ENCODE assay signal across 18 cellular contexts in the genomic region with DNA sequence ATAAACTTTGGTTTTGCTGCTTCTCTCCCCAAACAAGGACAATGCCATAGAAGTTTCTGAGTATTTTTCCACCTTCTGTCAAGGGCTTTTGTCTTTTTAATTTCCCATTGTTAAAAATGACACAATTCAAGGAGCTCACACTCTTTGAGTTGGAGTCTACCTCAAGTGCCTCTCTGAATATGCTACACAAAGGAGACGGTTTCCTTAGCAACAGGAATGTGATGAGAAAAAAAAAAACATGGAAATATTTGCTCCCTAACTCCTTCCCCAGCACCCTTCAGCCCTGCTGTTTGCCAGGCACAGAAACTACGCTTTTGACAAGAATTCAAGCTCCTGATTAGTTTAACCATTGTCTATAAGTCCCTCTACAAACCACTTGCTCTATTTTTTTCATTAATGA.
DNase-seq lines count a peak whose midpoint lies in the region; ATAC-seq, FAIRE-seq and TF ChIP-seq lines count a peak whose summit lies in the region.
"Had no signal": no experiment of that assay in that cellular context is flagged by ENCODE, and none has a peak within 500 bp of the region (broad histone marks: within the 10 kb centered on the region; RNA-seq: fewer than 3 reads in every experiment).

No MANE protein-coding gene starts in this region.

- H2BK5ac ChIP-seq in H1 (ENCODE audit: low read depth, low read length): no peak overlapping the region

- H4K8ac ChIP-seq in H1 (ENCODE audit: extremely low read depth, insufficient read depth, low read length): no peak overlapping the region

- FAIRE-seq in H1 (lab: Jason Lieb, UNC): no peak
- FAIRE-seq: RCC 7860 had no signal

- peak overlapping the region; percentile 20; the same call in 1 of the 2 replicates for H2AFZ ChIP-seq in Loucy (ENCODE audit: low read length)
- H2AFZ ChIP-seq in H1 (ENCODE audit: low read length): no peak overlapping the region

- no peaks in the 10 kb centered on the region for H4K20me1 ChIP-seq in Loucy (ENCODE audit: insufficient read depth, low read length, poor library complexity, severe bottlenecking)
- H4K20me1 ChIP-seq in H1 (replicated peaks in 1 of 2; ENCODE audit: control insufficient read depth in 1 of 2, insufficient read depth in 2 of 2, low read length in 2 of 2): no peaks in the 10 kb centered on the region

- H3K23me2 ChIP-seq in H1 (ENCODE audit: low read depth, low read length): no peaks in the 10 kb centered on the region

- no peak overlapping the region for H3K23ac ChIP-seq in H1 (ENCODE audit: insufficient read length)

- no peaks in the 10 kb centered on the region for H3K79me1 ChIP-seq in H1 (ENCODE audit: low read depth, low read length)

- H3K4me3 ChIP-seq in Loucy (ENCODE audit: low read length, poor library complexity, severe bottlenecking): no peak overlapping the region
- H3K4me3 ChIP-seq in H1 (ENCODE audit: extremely low read depth in 1 of 4, insufficient read depth in 2 of 4, low read depth in 3 of 4, low read length in 4 of 4): no peak overlapping the region

- CTCF ChIA-PET in H1 (lab: Charles Lee; ENCODE audit: partially characterized antibody): interaction anchor here (0.6 to 1.0 kb wide), 4 partner anchors 24 to 1067 kb away, joined by 3 to 4 read pairs (median 3); no protein-coding TSS in a partner anchor
- CTCF ChIA-PET in activated CD4-positive, alpha-beta memory T cell treated with anti-CD3 and anti-CD28 coated beads for 36 hours (lab: Charles Lee): no interaction called here

- H3K4me3 Mint-ChIP-seq in nephron progenitor cell: no peak overlapping the region
- H3K4me3 Mint-ChIP-seq in activated CD4-positive, alpha-beta memory T cell treated with anti-CD3 and anti-CD28 coated beads for 36 hours: no peak overlapping the region
- H3K4me3 Mint-ChIP-seq: CD4-positive, alpha-beta T cell had no signal

- H3K4me1 ChIP-seq in Loucy (ENCODE audit: insufficient read depth, low read length, poor library complexity, severe bottlenecking) (peaks cover 4% of the 10 kb centered on the region), H1 (replicated peaks in 1 of 4; ENCODE audit: control insufficient read depth in 3 of 4, insufficient read depth in 4 of 4, low read length in 3 of 4) (peaks cover 0 to 3% (median 2%) of the 10 kb centered on the region in 4 experiments; a peak in 2 of 7 replicates)

- H3F3A ChIP-seq in Loucy (ENCODE audit: low read depth): no peaks in the 10 kb centered on the region

- no peak for ATAC-seq in HG03521 (IDR thresholded peaks at IDR 0.05; ENCODE audit: unreplicated experiment)
- ATAC-seq: SK-N-SH treated with all-trans-retinoic acid at 6 μM for 48 hours had no signal

- H3K56ac ChIP-seq in H1 (replicated peaks; ENCODE audit: insufficient read length, low read depth, low read length): no peak overlapping the region

- H2AK5ac ChIP-seq in H1 (ENCODE audit: low read depth, low read length): no peak overlapping the region

- no peak overlapping the region for H4K91ac ChIP-seq in H1 (replicated peaks; ENCODE audit: insufficient read length, low read length)

- no peak overlapping the region for H3K4ac ChIP-seq in H1 (replicated peaks; ENCODE audit: insufficient read length, low read depth, low read length)

- H3K79me2 ChIP-seq in Loucy (ENCODE audit: insufficient read depth, low read length) (no peaks in the 10 kb centered on the region), H1 (ENCODE audit: control insufficient read depth in 1 of 2, insufficient read depth in 2 of 2, low read length in 2 of 2) (no peaks in the 10 kb centered on the region)

- no peaks in the 10 kb centered on the region for H3K9me3 ChIP-seq in Loucy (ENCODE audit: insufficient read depth, low read depth, low read length)
- H3K9me3 ChIP-seq in H1 (ENCODE audit: insufficient read depth in 2 of 2, low read depth in 1 of 2, low read length in 1 of 2): no peaks in the 10 kb centered on the region

- no peak overlapping the region for H2BK120ac ChIP-seq in H1 (replicated peaks; ENCODE audit: low read depth, low read length)

- H3K27ac Mint-ChIP-seq in nephron progenitor cell: peak overlapping the region; percentile 3
- H3K27ac Mint-ChIP-seq in activated CD4-positive, alpha-beta memory T cell treated with anti-CD3 and anti-CD28 coated beads for 36 hours: no peak overlapping the region
- H3K27ac Mint-ChIP-seq: CD4-positive, alpha-beta T cell had no signal

- H3K36me3 ChIP-seq in Loucy (ENCODE audit: insufficient read depth, low read length) (no peaks in the 10 kb centered on the region), H1 (ENCODE audit: control insufficient read depth in 2 of 4, insufficient read depth in 4 of 4, low read length in 3 of 4) (no peaks in the 10 kb centered on the region)

- no peak overlapping the region for H3K27ac ChIP-seq in H1 (ENCODE audit: low read depth, low read length)

- intact Hi-C loops in posterior vena cava (cut with DNase I): no loop called here
- intact Hi-C loops in activated CD4-positive, alpha-beta memory T cell treated with anti-CD3 and anti-CD28 coated beads for 36 hours (cut with micrococcal nuclease): no loop called here

- H3K9ac ChIP-seq in Loucy (ENCODE audit: low read depth, low read length, poor library complexity, severe bottlenecking) (no peak overlapping the region), H1 (replicated peaks in 1 of 4; ENCODE audit: extremely low read depth in 1 of 4, low read depth in 3 of 4, low read length in 3 of 4) (no peak overlapping the region)

- no peaks in the 10 kb centered on the region for H3K9me3 Mint-ChIP-seq in nephron progenitor cell
- no peaks in the 10 kb centered on the region for H3K9me3 Mint-ChIP-seq in activated CD4-positive, alpha-beta memory T cell treated with anti-CD3 and anti-CD28 coated beads for 36 hours
- H3K9me3 Mint-ChIP-seq: CD4-positive, alpha-beta T cell had no signal

- H3K36me3 Mint-ChIP-seq in nephron progenitor cell (ENCODE audit: low read depth): no peaks in the 10 kb centered on the region
- no peaks in the 10 kb centered on the region for H3K36me3 Mint-ChIP-seq in activated CD4-positive, alpha-beta memory T cell treated with anti-CD3 and anti-CD28 coated beads for 36 hours

- H2BK12ac ChIP-seq in H1 (ENCODE audit: low read depth, low read length): no peak overlapping the region

- TF ChIP-seq CTCF in Loucy (conservative IDR thresholded peaks at IDR 0.05; ENCODE audit: low read length) (no peak), H1 (IDR thresholded peaks at IDR 0.05; ENCODE audit: control extremely low read depth in 1 of 3, insufficient read depth in 1 of 3, low read depth in 1 of 3, low read length in 3 of 3) (no peak), nephron progenitor cell (IDR thresholded peaks at IDR 0.05) (no peak)

- TF ChIP-seq RAD21 in H1 (IDR thresholded peaks at IDR 0.05 in 1 of 2, conservative IDR thresholded peaks at IDR 0.05 in 1 of 2; ENCODE audit: low read depth in 2 of 2, low read length in 2 of 2): no peak

- no peak overlapping the region for H2BK20ac ChIP-seq in H1 (ENCODE audit: low read length)

- H3K27me3 Mint-ChIP-seq in nephron progenitor cell (ENCODE audit: low read depth, poor library complexity): no peaks in the 10 kb centered on the region
- H3K27me3 Mint-ChIP-seq in activated CD4-positive, alpha-beta memory T cell treated with anti-CD3 and anti-CD28 coated beads for 36 hours: no peaks in the 10 kb centered on the region
- H3K27me3 Mint-ChIP-seq: CD4-positive, alpha-beta T cell had no signal

- no peak for TF ChIP-seq EP300 in H1 (IDR thresholded peaks at IDR 0.05; ENCODE audit: borderline replicate concordance in 1 of 2, low read depth in 2 of 2, low read length in 2 of 2)

- POLR2A ChIA-PET in H1 (lab: Charles Lee; ENCODE audit: partially characterized antibody): no interaction called here
- POLR2A ChIA-PET in activated CD4-positive, alpha-beta memory T cell treated with anti-CD3 and anti-CD28 coated beads for 36 hours (lab: Charles Lee): no interaction called here

- peak; percentile 17 for DNase-seq in DMS79 treated with DMSO at 0.1 percent for 48 hours (lab: John Stamatoyannopoulos, UW)
- no peak for DNase-seq in H1 (ENCODE audit: low read depth in 1 of 2, low spot score in 2 of 2)
- DNase-seq in nephron progenitor cell: no peak
- no peak for DNase-seq in posterior vena cava (ENCODE audit: low spot score)
- DNase-seq in T-helper 9 cell: no peak
- DNase-seq in activated CD4-positive, alpha-beta memory T cell treated with anti-CD3 and anti-CD28 coated beads for 36 hours: no peak
- DNase-seq: Calu3; CD4-positive, alpha-beta T cell; GOT3; MM.1S; NCI-H2081; NCI-H226; NCI-H69; SHP77 had no signal

- no peak for TF ChIP-seq POLR2A in H1 (IDR thresholded peaks at IDR 0.05; ENCODE audit: control extremely low read depth in 1 of 2, low read depth in 2 of 2, low read length in 2 of 2)

- no peak overlapping the region for H3K14ac ChIP-seq in H1 (ENCODE audit: insufficient read length)

- H2BK15ac ChIP-seq in H1 (ENCODE audit: low read length): no peak overlapping the region

- H3K4me2 ChIP-seq in Loucy (ENCODE audit: low read depth, low read length, poor library complexity, severe bottlenecking): no peak overlapping the region
- 0 out of 4 replicates have a peak overlapping the region, but pooled peaks of 1 of the 2 experiments have one; percentile 29 for H3K4me2 ChIP-seq in H1 (ENCODE audit: insufficient read depth in 1 of 2, low read depth in 2 of 2, low read length in 2 of 2)

- no peaks in the 10 kb centered on the region for H3K27me3 ChIP-seq in Loucy (ENCODE audit: insufficient read depth, low read length, poor library complexity, severe bottlenecking)
- H3K27me3 ChIP-seq in H1 (replicated peaks in 1 of 4; ENCODE audit: control insufficient read depth in 3 of 4, extremely low read depth in 1 of 4, insufficient read depth in 3 of 4, low read length in 3 of 4): no peaks in the 10 kb centered on the region

- no peak overlapping the region for H3K18ac ChIP-seq in H1 (ENCODE audit: extremely low read depth, low read length)

- WGBS in H1 (ENCODE audit: extremely low coverage in 1 of 2, insufficient coverage in 1 of 2, insufficient read length in 1 of 2, insufficient replicate concordance in 2 of 2, low coverage in 1 of 2, low lambda C conversion rate in 2 of 2, missing lambda C conversion rate in 1 of 2), 2 experiments: 54% methylated on average over 2 of the region's 2 CpGs; no CpG with 5 or more reads in 1 of the 2 experiments

- H3K9me2 ChIP-seq in Loucy (replicated peaks; ENCODE audit: low read depth, low read length): no peaks in the 10 kb centered on the region

- peaks cover 54% of the 10 kb centered on the region for H3K4me1 Mint-ChIP-seq in nephron progenitor cell
- H3K4me1 Mint-ChIP-seq in activated CD4-positive, alpha-beta memory T cell treated with anti-CD3 and anti-CD28 coated beads for 36 hours (ENCODE audit: low read depth): no peaks in the 10 kb centered on the region

- H4K5ac ChIP-seq in H1 (ENCODE audit: insufficient read length, low read depth, low read length): no peak overlapping the region

TF ChIP-seq in H1, 55 proteins besides CTCF, POLR2A, EP300 and RAD21 (continues in another document):
- TF ChIP-seq, protein P1, sequence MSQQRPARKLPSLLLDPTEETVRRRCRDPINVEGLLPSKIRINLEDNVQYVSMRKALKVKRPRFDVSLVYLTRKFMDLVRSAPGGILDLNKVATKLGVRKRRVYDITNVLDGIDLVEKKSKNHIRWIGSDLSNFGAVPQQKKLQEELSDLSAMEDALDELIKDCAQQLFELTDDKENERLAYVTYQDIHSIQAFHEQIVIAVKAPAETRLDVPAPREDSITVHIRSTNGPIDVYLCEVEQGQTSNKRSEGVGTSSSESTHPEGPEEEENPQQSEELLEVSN (IDR thresholded peaks at IDR 0.05): no peak
- TF ChIP-seq TBP (IDR thresholded peaks at IDR 0.05; ENCODE audit: low read depth, low read length): no peak
